ENCODE assay signal across 11 cellular contexts in genomic region chr1:184705271-184705670, GRCh38.
"Had no signal": no experiment of that assay in that cellular context is flagged by ENCODE, and none has a peak within 500 bp of the region (broad histone marks: within the 10 kb centered on the region; RNA-seq: fewer than 3 reads in every experiment).

No MANE protein-coding gene starts in this region.

- H3K4me3 ChIP-seq: GM23248, GM23338, HAP-1 had no signal

- H3K4me1 Mint-ChIP-seq: H9 had no signal

- FAIRE-seq: H1, H54 had no signal

- ATAC-seq: GM23338, HCT116 had no signal

- H2AFZ ChIP-seq: GM23248, GM23338 had no signal

- H3K4me3 Mint-ChIP-seq: GM23338, H9, HFFc6 had no signal

- H3K9me3 ChIP-seq: HAP-1 had no signal

- H3K27ac ChIP-seq: GM23248 had no signal

- H3K4me1 ChIP-seq: HAP-1 had no signal

- H3K27ac Mint-ChIP-seq: GM23338, H9, HFFc6 had no signal

- H3K9ac ChIP-seq: GM23248 had no signal

- DNase-seq: GM23248, GOT3, H7, H9, HCEC 1CT, HFFc6 had no signal

- H3K4me2 ChIP-seq: GM23338 had no signal

- H3K9me3 Mint-ChIP-seq: GM23338, H9, HFFc6 had no signal
